ENCODE assay signal across 8 cellular contexts in the genomic region with DNA sequence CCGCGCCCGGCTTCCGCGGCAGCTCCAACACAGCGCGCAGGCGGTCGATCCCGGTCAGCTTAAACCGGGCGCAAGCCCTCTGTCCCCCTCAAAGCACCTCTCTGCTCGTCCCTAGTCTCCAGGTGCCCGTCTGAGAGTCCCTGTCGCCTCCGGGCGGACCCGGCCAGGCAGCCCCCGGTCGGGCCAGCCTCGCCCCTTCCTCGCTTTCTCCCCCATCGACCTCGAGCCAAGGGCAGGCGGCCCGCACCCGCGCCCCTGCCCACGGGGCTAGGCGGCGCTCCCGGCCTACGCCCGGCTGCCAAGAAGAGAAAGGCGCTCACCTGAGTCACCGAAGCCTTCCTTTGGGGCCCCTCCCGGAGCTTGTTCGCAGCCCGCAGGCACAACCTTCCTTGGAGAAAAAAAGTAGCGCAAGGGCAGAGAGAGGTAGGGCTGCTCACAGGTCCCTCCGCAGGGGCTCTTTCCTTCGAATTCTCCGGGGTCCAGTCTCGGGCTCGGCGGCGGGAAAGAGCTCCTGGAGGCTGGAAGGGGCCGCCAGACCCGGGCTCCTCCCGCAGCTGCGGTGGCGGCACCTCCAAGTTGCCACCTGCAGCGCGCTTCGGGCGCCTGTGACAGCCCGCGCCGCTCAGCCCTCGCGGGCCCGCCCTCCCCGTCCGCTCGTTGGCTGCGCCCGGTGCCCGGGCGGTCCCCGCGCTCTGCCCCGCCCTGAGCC.
DNase-seq lines count a peak whose midpoint lies in the region; ATAC-seq, FAIRE-seq and TF ChIP-seq lines count a peak whose summit lies in the region.

No MANE protein-coding gene starts in this region.

- peak overlapping the region; percentile 43 for H3K4me3 ChIP-seq in A549
- H3K4me3 ChIP-seq in HepG2 (replicated peaks in 1 of 3; ENCODE audit: insufficient read depth in 1 of 3, low read depth in 2 of 3, low read length in 3 of 3) = no peak overlapping the region

- ATAC-seq in A549 = peak; percentile 85 to 94
- peak; percentile 82 for ATAC-seq in GM18519 (IDR thresholded peaks at IDR 0.05; ENCODE audit: low FRiP score, unreplicated experiment)
- ATAC-seq in HG03342 (IDR thresholded peaks at IDR 0.05; ENCODE audit: unreplicated experiment) = peak; percentile 57
- peak; percentile 87 for ATAC-seq in HepG2

- peak; percentile 25 to 31 for DNase-seq in A549 (ENCODE audit: low read depth in 1 of 2, low spot score in 1 of 2)
- DNase-seq in RWPE1 (ENCODE audit: low spot score) = peak; percentile 20
- DNase-seq in dermis microvascular lymphatic vessel endothelial cell (ENCODE audit: low read depth in 2 of 2) = peak; percentile 23 to 72
- no peak for DNase-seq in HepG2 (ENCODE audit: low spot score)
- peak; percentile 9 to 57 for DNase-seq in stimulated activated CD4-positive, alpha-beta T cell treated with anti-CD3 and anti-CD28 coated beads, Interleukin-2, amount 100 ng/mL, for 48 hours
- no peak for DNase-seq in KG1 (lab: John Stamatoyannopoulos, UW)

- no peaks in the 10 kb centered on the region for H4K20me1 ChIP-seq in HepG2 (ENCODE audit: insufficient read depth, low read length)

- H3K36me3 ChIP-seq in HepG2 (replicated peaks in 1 of 2; ENCODE audit: control insufficient read depth in 1 of 2, insufficient read depth in 2 of 2, low read length in 2 of 2) = no peaks in the 10 kb centered on the region

- no peak overlapping the region for H2AFZ ChIP-seq in HepG2 (ENCODE audit: low read length)

- CTCF ChIA-PET in A549 (lab: Yijun Ruan, JAX) = interaction anchor here (0.8 to 1.0 kb wide), 2 partner anchors 10 to 19 kb away, joined by 3 to 5 read pairs; no protein-coding TSS in a partner anchor
- CTCF ChIA-PET in RWPE1 (lab: Yijun Ruan, JAX) = no interaction called here
- CTCF ChIA-PET in HepG2 (lab: Yijun Ruan, JAX; ENCODE audit: low intra/inter-chr PET ratio, low total read pairs) = no interaction called here

- WGBS in A549 (ENCODE audit: missing lambda C conversion rate) = 0% methylated on average over 13 of the region's 72 CpGs
- 67% methylated on average over 3 of the region's 72 CpGs for WGBS in HepG2 (ENCODE audit: low lambda C conversion rate)

- H3K4me1 ChIP-seq in A549 (peaks cover 4% of the 10 kb centered on the region; the same call in 1 of the 3 replicates), HepG2 (ENCODE audit: insufficient read depth, low read length) (peaks cover 14% of the 10 kb centered on the region)

- FAIRE-seq in A549 (lab: Jason Lieb, UNC) (no peak), HepG2 (lab: Jason Lieb, UNC) (no peak)

- POLR2A ChIA-PET in A549 (lab: Yijun Ruan, JAX) = no interaction called here
- POLR2A ChIA-PET in RWPE1 (lab: Yijun Ruan, JAX; ENCODE audit: low non-redundant PET) = no interaction called here
- POLR2A ChIA-PET in HepG2 (lab: Yijun Ruan, JAX) = no interaction called here

- BruUV-seq in HepG2 (replicated peaks; lab: Mats Ljungman, UMichigan) = no TSS peak

- TF ChIP-seq RAD21 in A549 (conservative IDR thresholded peaks at IDR 0.05 in 1 of 2, IDR thresholded peaks at IDR 0.05 in 1 of 2) (no peak), HepG2 (CRISPR knock-in tag; IDR thresholded peaks at IDR 0.05) (no peak)

- TF ChIP-seq CTCF in A549 (IDR thresholded peaks at IDR 0.05) = no peak
- no peak for TF ChIP-seq CTCF in RWPE1 (conservative IDR thresholded peaks at IDR 0.05; ENCODE audit: low read depth)
- no peak for TF ChIP-seq CTCF in HepG2 (CRISPR knock-in tag; IDR thresholded peaks at IDR 0.05)

- peak overlapping the region; percentile 89 for H3K4me2 ChIP-seq in A549
- no peak overlapping the region for H3K4me2 ChIP-seq in HepG2 (ENCODE audit: low read depth, low read length)

- no peak for TF ChIP-seq EP300 in A549 (IDR thresholded peaks at IDR 0.05)
- TF ChIP-seq EP300 in HepG2 (IDR thresholded peaks at IDR 0.05; ENCODE audit: low read depth in 2 of 2, low read length in 2 of 2) = no peak
- no peak for TF ChIP-seq EP300 in HepG2 (CRISPR knock-in tag; IDR thresholded peaks at IDR 0.05; ENCODE audit: borderline replicate concordance)

- H3K9me3 ChIP-seq in A549 = no peaks in the 10 kb centered on the region
- H3K9me3 ChIP-seq in HepG2 (ENCODE audit: low read length) = no peaks in the 10 kb centered on the region

- no peak overlapping the region for H3K9ac ChIP-seq in HepG2 (ENCODE audit: insufficient read depth, low read depth, low read length)

- H3K27ac ChIP-seq in A549 (no peak overlapping the region), RWPE1 (no peak overlapping the region), HepG2 (ENCODE audit: extremely low read length, insufficient read depth, low read length) (no peak overlapping the region)

- no peaks in the 10 kb centered on the region for H3K79me2 ChIP-seq in HepG2 (ENCODE audit: insufficient read depth, low read length)

- TF ChIP-seq POLR2A in A549 (IDR thresholded peaks at IDR 0.05; ENCODE audit: low read length) (no peak), HepG2 (IDR thresholded peaks at IDR 0.05; ENCODE audit: insufficient read depth in 1 of 2, low read depth in 2 of 2, low read length in 2 of 2) (no peak)

- in situ Hi-C loops in HepG2 (cut with HindIII; ENCODE audit: extremely low pct_ligation_motif_present, low pct_unique_long_range_greater_than_20kb) = no loop called here

- intact Hi-C loops in HepG2 (cut with micrococcal nuclease; ENCODE audit: unreplicated experiment) = no loop called here

- H3K27me3 ChIP-seq in HepG2 (ENCODE audit: control insufficient read depth in 1 of 2, insufficient read depth in 2 of 2, low read length in 2 of 2) = peaks cover 4 to 38% of the 10 kb centered on the region in 2 experiments

TF ChIP-seq in A549, 52 proteins besides CTCF, POLR2A, EP300 and RAD21:
- TF ChIP-seq SREBF2 (IDR thresholded peaks at IDR 0.05) = no peak
- TF ChIP-seq, protein P1, sequence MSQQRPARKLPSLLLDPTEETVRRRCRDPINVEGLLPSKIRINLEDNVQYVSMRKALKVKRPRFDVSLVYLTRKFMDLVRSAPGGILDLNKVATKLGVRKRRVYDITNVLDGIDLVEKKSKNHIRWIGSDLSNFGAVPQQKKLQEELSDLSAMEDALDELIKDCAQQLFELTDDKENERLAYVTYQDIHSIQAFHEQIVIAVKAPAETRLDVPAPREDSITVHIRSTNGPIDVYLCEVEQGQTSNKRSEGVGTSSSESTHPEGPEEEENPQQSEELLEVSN (IDR thresholded peaks at IDR 0.05; ENCODE audit: borderline replicate concordance, low read depth) = no peak
- no peak for TF ChIP-seq TFCP2L1 (CRISPR knock-in tag; IDR thresholded peaks at IDR 0.05)
- TF ChIP-seq HDAC2 (IDR thresholded peaks at IDR 0.05) = no peak

TF ChIP-seq in HepG2, 621 proteins besides CTCF, POLR2A, EP300 and RAD21:
- TF ChIP-seq ZNF30 (CRISPR knock-in tag; IDR thresholded peaks at IDR 0.05) = no peak
- no peak for TF ChIP-seq ZNF333 (CRISPR knock-in tag; IDR thresholded peaks at IDR 0.05; ENCODE audit: borderline replicate concordance)
- no peak for TF ChIP-seq ZNF570 (CRISPR knock-in tag; IDR thresholded peaks at IDR 0.05; ENCODE audit: borderline replicate concordance)

Comparison
In these comparisons a context has a peak if more than half of its experiments do, and no peak if none do; other contexts are left out.
1. DNase-seq: peak in A549 (2 of 2), RWPE1 (single experiment), dermis microvascular lymphatic vessel endothelial cell (2 of 2) and stimulated activated CD4-positive, alpha-beta T cell treated with anti-CD3 and anti-CD28 coated beads, Interleukin-2, amount 100 ng/mL, for 48 hours (2 of 2); none in HepG2 (single experiment) and KG1 (single experiment).
2. Peak in every context shown above with its lines, with median percentiles within 50 percentile points of each other: ATAC-seq.